Comparison of ENCODE assay signal across 1 cellular context in genomic region chr12:89708793-89709156, GRCh38.
TF ChIP-seq lines count a peak whose summit lies in the region.

Gene ATP2B1, minus strand, starts transcription at chr12:89708838. Its CDS starts 52,952 bp downstream, at chr12:89655886.

TF ChIP-seq in WTC11, 78 proteins besides CTCF, POLR2A, EP300 and RAD21 (continued from another document):
- TF ChIP-seq, protein P1, sequence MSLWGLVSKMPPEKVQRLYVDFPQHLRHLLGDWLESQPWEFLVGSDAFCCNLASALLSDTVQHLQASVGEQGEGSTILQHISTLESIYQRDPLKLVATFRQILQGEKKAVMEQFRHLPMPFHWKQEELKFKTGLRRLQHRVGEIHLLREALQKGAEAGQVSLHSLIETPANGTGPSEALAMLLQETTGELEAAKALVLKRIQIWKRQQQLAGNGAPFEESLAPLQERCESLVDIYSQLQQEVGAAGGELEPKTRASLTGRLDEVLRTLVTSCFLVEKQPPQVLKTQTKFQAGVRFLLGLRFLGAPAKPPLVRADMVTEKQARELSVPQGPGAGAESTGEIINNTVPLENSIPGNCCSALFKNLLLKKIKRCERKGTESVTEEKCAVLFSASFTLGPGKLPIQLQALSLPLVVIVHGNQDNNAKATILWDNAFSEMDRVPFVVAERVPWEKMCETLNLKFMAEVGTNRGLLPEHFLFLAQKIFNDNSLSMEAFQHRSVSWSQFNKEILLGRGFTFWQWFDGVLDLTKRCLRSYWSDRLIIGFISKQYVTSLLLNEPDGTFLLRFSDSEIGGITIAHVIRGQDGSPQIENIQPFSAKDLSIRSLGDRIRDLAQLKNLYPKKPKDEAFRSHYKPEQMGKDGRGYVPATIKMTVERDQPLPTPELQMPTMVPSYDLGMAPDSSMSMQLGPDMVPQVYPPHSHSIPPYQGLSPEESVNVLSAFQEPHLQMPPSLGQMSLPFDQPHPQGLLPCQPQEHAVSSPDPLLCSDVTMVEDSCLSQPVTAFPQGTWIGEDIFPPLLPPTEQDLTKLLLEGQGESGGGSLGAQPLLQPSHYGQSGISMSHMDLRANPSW (CRISPR knock-in tag; conservative IDR thresholded peaks at IDR 0.05; ENCODE audit: low read depth): no peak
- TF ChIP-seq, protein P2, sequence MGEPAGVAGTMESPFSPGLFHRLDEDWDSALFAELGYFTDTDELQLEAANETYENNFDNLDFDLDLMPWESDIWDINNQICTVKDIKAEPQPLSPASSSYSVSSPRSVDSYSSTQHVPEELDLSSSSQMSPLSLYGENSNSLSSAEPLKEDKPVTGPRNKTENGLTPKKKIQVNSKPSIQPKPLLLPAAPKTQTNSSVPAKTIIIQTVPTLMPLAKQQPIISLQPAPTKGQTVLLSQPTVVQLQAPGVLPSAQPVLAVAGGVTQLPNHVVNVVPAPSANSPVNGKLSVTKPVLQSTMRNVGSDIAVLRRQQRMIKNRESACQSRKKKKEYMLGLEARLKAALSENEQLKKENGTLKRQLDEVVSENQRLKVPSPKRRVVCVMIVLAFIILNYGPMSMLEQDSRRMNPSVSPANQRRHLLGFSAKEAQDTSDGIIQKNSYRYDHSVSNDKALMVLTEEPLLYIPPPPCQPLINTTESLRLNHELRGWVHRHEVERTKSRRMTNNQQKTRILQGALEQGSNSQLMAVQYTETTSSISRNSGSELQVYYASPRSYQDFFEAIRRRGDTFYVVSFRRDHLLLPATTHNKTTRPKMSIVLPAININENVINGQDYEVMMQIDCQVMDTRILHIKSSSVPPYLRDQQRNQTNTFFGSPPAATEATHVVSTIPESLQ (CRISPR knock-in tag; IDR thresholded peaks at IDR 0.05): no peak
- TF ChIP-seq E2F5 (CRISPR knock-in tag; IDR thresholded peaks at IDR 0.05) (no peak; the same call in 1 of the 2 replicates), NFYB (CRISPR knock-in tag; conservative IDR thresholded peaks at IDR 0.05; ENCODE audit: low read depth) (0 out of 2 replicates have a peak, but pooled peaks have one; percentile 34), ZNF671 (CRISPR knock-in tag; IDR thresholded peaks at IDR 0.05) (no peak), FOXK1 (CRISPR knock-in tag; IDR thresholded peaks at IDR 0.05) (no peak; the same call in 1 of the 2 replicates), SP1 (CRISPR knock-in tag; conservative IDR thresholded peaks at IDR 0.05) (peak; percentile 45), ZBTB21 (CRISPR knock-in tag; IDR thresholded peaks at IDR 0.05; ENCODE audit: borderline replicate concordance) (no peak), JUN (CRISPR knock-in tag; IDR thresholded peaks at IDR 0.05) (no peak), ZMAT4 (CRISPR knock-in tag; IDR thresholded peaks at IDR 0.05) (no peak), ARID4B (CRISPR knock-in tag; IDR thresholded peaks at IDR 0.05; ENCODE audit: borderline replicate concordance) (no peak), JAZF1 (CRISPR knock-in tag; IDR thresholded peaks at IDR 0.05) (no peak), GRHL2 (CRISPR knock-in tag; IDR thresholded peaks at IDR 0.05; ENCODE audit: insufficient replicate concordance, severe bottlenecking) (no peak), KAT7 (CRISPR knock-in tag; IDR thresholded peaks at IDR 0.05; ENCODE audit: borderline replicate concordance) (no peak), ZSCAN18 (CRISPR knock-in tag; IDR thresholded peaks at IDR 0.05) (no peak), GABPB1 (CRISPR knock-in tag; IDR thresholded peaks at IDR 0.05) (no peak), ATF3 (CRISPR knock-in tag; conservative IDR thresholded peaks at IDR 0.05) (no peak), NFE2L1 (CRISPR knock-in tag; IDR thresholded peaks at IDR 0.05) (0 out of 2 replicates have a peak, but pooled peaks have one; percentile 50)
- TF ChIP-seq, protein P3, sequence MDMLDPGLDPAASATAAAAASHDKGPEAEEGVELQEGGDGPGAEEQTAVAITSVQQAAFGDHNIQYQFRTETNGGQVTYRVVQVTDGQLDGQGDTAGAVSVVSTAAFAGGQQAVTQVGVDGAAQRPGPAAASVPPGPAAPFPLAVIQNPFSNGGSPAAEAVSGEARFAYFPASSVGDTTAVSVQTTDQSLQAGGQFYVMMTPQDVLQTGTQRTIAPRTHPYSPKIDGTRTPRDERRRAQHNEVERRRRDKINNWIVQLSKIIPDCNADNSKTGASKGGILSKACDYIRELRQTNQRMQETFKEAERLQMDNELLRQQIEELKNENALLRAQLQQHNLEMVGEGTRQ (CRISPR knock-in tag; IDR thresholded peaks at IDR 0.05): no peak
- TF ChIP-seq, protein P4, sequence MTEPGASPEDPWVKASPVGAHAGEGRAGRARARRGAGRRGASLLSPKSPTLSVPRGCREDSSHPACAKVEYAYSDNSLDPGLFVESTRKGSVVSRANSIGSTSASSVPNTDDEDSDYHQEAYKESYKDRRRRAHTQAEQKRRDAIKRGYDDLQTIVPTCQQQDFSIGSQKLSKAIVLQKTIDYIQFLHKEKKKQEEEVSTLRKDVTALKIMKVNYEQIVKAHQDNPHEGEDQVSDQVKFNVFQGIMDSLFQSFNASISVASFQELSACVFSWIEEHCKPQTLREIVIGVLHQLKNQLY (CRISPR knock-in tag; IDR thresholded peaks at IDR 0.05): no peak
- TF ChIP-seq, protein P5, sequence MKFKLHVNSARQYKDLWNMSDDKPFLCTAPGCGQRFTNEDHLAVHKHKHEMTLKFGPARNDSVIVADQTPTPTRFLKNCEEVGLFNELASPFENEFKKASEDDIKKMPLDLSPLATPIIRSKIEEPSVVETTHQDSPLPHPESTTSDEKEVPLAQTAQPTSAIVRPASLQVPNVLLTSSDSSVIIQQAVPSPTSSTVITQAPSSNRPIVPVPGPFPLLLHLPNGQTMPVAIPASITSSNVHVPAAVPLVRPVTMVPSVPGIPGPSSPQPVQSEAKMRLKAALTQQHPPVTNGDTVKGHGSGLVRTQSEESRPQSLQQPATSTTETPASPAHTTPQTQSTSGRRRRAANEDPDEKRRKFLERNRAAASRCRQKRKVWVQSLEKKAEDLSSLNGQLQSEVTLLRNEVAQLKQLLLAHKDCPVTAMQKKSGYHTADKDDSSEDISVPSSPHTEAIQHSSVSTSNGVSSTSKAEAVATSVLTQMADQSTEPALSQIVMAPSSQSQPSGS (CRISPR knock-in tag; IDR thresholded peaks at IDR 0.05; ENCODE audit: borderline replicate concordance, low read depth): no peak
- TF ChIP-seq, protein P6, sequence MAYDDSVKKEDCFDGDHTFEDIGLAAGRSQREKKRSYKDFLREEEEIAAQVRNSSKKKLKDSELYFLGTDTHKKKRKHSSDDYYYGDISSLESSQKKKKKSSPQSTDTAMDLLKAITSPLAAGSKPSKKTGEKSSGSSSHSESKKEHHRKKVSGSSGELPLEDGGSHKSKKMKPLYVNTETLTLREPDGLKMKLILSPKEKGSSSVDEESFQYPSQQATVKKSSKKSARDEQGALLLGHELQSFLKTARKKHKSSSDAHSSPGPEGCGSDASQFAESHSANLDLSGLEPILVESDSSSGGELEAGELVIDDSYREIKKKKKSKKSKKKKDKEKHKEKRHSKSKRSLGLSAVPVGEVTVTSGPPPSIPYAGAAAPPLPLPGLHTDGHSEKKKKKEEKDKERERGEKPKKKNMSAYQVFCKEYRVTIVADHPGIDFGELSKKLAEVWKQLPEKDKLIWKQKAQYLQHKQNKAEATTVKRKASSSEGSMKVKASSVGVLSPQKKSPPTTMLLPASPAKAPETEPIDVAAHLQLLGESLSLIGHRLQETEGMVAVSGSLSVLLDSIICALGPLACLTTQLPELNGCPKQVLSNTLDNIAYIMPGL (CRISPR knock-in tag; IDR thresholded peaks at IDR 0.05): no peak
